23 cellular contexts compared by ENCODE assay signal in genomic region chr7:10038351-10038750, GRCh38.
A peak's percentile ranks its signal among the peaks of the same experiment; 100 is the strongest.
DNase-seq lines count a peak whose midpoint lies in the region; ATAC-seq, FAIRE-seq and TF ChIP-seq lines count a peak whose summit lies in the region.
"Had no signal": no experiment of that assay in that cellular context is flagged by ENCODE, and none has a peak within 500 bp of the region (broad histone marks: within the 10 kb centered on the region; RNA-seq: fewer than 3 reads in every experiment).

No MANE protein-coding gene starts in this region.

- no peaks in the 10 kb centered on the region for H3K27me3 ChIP-seq in GM23338 (ENCODE audit: insufficient read depth)
- H3K27me3 ChIP-seq in SJCRH30 = no peaks in the 10 kb centered on the region
- H3K27me3 ChIP-seq in H1 (replicated peaks in 1 of 4; ENCODE audit: control insufficient read depth in 3 of 4, extremely low read depth in 1 of 4, insufficient read depth in 3 of 4, low read length in 3 of 4) = no peaks in the 10 kb centered on the region
- H3K27me3 ChIP-seq in neuronal stem cell (ENCODE audit: control insufficient read depth in 3 of 3, insufficient read depth in 3 of 3, low read depth in 1 of 3, low read length in 3 of 3) = no peaks in the 10 kb centered on the region
- H3K27me3 ChIP-seq: BLaER1 had no signal

- no peak overlapping the region for H3K4me3 Mint-ChIP-seq in GM23338
- H3K4me3 Mint-ChIP-seq: B cell; CD14-positive monocyte; CD4-positive, alpha-beta T cell; CD8-positive, alpha-beta memory T cell; H9 had no signal

- 89% methylated on average over 1 of the region's 1 CpG; no CpG with 5 or more reads in 1 of the 2 experiments for WGBS in H1 (ENCODE audit: extremely low coverage in 1 of 2, insufficient coverage in 1 of 2, insufficient read length in 1 of 2, insufficient replicate concordance in 2 of 2, low coverage in 1 of 2, low lambda C conversion rate in 2 of 2, missing lambda C conversion rate in 1 of 2), 2 experiments
- WGBS in neuronal stem cell (ENCODE audit: extremely low coverage in 2 of 2, insufficient read length in 2 of 2, insufficient replicate concordance in 1 of 2), 2 donors = no CpG with 5 or more reads among the region's 1 CpG

- H3K4ac ChIP-seq in H1 (replicated peaks; ENCODE audit: insufficient read length, low read depth, low read length) (no peak overlapping the region), neuronal stem cell (ENCODE audit: low read length) (no peak overlapping the region)

- no peaks in the 10 kb centered on the region for H3K23me2 ChIP-seq in H1 (ENCODE audit: low read depth, low read length)

- no peaks in the 10 kb centered on the region for H3K36me3 Mint-ChIP-seq in GM23338 (ENCODE audit: low read depth)
- H3K36me3 Mint-ChIP-seq: CD14-positive monocyte had no signal

- H4K91ac ChIP-seq in H1 (replicated peaks; ENCODE audit: insufficient read length, low read length) (no peak overlapping the region), neuronal stem cell (ENCODE audit: low read depth, low read length, poor library complexity) (no peak overlapping the region)

- CTCF ChIA-PET in H1 (lab: Charles Lee; ENCODE audit: partially characterized antibody) = interaction anchor here (0.5 to 0.7 kb wide), 2 partner anchors 41 to 1918 kb away, joined by 3 read pairs; no protein-coding TSS in a partner anchor

- H2AFZ ChIP-seq in GM23338 = 0 out of 2 replicates have a peak overlapping the region, but pooled peaks have one; percentile 53
- peak overlapping the region; percentile 60; the same call in 1 of the 2 replicates for H2AFZ ChIP-seq in H1 (ENCODE audit: low read length)
- peak overlapping the region; percentile 8 for H2AFZ ChIP-seq in neuronal stem cell (ENCODE audit: low read length)

- no peaks in the 10 kb centered on the region for H3K36me3 ChIP-seq in GM23338 (ENCODE audit: insufficient read depth)
- no peaks in the 10 kb centered on the region for H3K36me3 ChIP-seq in SJCRH30
- no peaks in the 10 kb centered on the region for H3K36me3 ChIP-seq in H1 (ENCODE audit: control insufficient read depth in 2 of 4, insufficient read depth in 4 of 4, low read length in 3 of 4)
- H3K36me3 ChIP-seq in neuronal stem cell (replicated peaks in 1 of 2; ENCODE audit: control insufficient read depth in 2 of 2, insufficient read depth in 2 of 2, low read length in 2 of 2) = no peaks in the 10 kb centered on the region
- H3K36me3 ChIP-seq: BLaER1 had no signal

- H2BK12ac ChIP-seq in H1 (ENCODE audit: low read depth, low read length) (no peak overlapping the region), neuronal stem cell (ENCODE audit: low read length) (no peak overlapping the region)

- H4K8ac ChIP-seq in H1 (ENCODE audit: extremely low read depth, insufficient read depth, low read length) = no peak overlapping the region
- no peak overlapping the region for H4K8ac ChIP-seq in neuronal stem cell (ENCODE audit: low read depth, low read length)

- H3K27ac ChIP-seq in GM23338 (ENCODE audit: low read depth) = no peak overlapping the region
- H3K27ac ChIP-seq in SJCRH30 = peak overlapping the region; percentile 93
- H3K27ac ChIP-seq in H1 (ENCODE audit: low read depth, low read length) = no peak overlapping the region
- no peak overlapping the region for H3K27ac ChIP-seq in neuronal stem cell (replicated peaks; ENCODE audit: low read length)
- H3K27ac ChIP-seq: 22Rv1, BLaER1 had no signal

- TF ChIP-seq RAD21 in H1 (IDR thresholded peaks at IDR 0.05 in 1 of 2, conservative IDR thresholded peaks at IDR 0.05 in 1 of 2; ENCODE audit: low read depth in 2 of 2, low read length in 2 of 2) = no peak

- H2BK5ac ChIP-seq in H1 (ENCODE audit: low read depth, low read length) = no peak overlapping the region
- no peak overlapping the region for H2BK5ac ChIP-seq in neuronal stem cell (ENCODE audit: low read length)

- H3F3A ChIP-seq in GM23338 (replicated peaks; ENCODE audit: low read depth) = no peaks in the 10 kb centered on the region

- H4K20me1 ChIP-seq in GM23338 (replicated peaks; ENCODE audit: insufficient read depth) (no peaks in the 10 kb centered on the region), H1 (replicated peaks in 1 of 2; ENCODE audit: control insufficient read depth in 1 of 2, insufficient read depth in 2 of 2, low read length in 2 of 2) (no peaks in the 10 kb centered on the region)
- H4K20me1 ChIP-seq: BLaER1 had no signal

- H3K4me1 Mint-ChIP-seq in GM23338 = peaks cover 15% of the 10 kb centered on the region; the same call in 2 of the 3 replicates
- H3K4me1 Mint-ChIP-seq: B cell; CD14-positive monocyte; CD8-positive, alpha-beta memory T cell had no signal

- no peak for TF ChIP-seq EP300 in H1 (IDR thresholded peaks at IDR 0.05; ENCODE audit: borderline replicate concordance in 1 of 2, low read depth in 2 of 2, low read length in 2 of 2)

- no peaks in the 10 kb centered on the region for H3K27me3 Mint-ChIP-seq in GM23338 (ENCODE audit: insufficient read depth, low read depth, poor library complexity)
- H3K27me3 Mint-ChIP-seq: B cell; CD4-positive, alpha-beta T cell; CD8-positive, alpha-beta memory T cell had no signal

- ATAC-seq in GM23338 (no peak), HG03159 (IDR thresholded peaks at IDR 0.05; ENCODE audit: unreplicated experiment) (no peak), HG03025 (IDR thresholded peaks at IDR 0.05; ENCODE audit: low FRiP score, unreplicated experiment) (no peak)
- ATAC-seq: GM12878, HCT116 had no signal

- no peak overlapping the region for H2BK120ac ChIP-seq in H1 (replicated peaks; ENCODE audit: low read depth, low read length)
- H2BK120ac ChIP-seq in neuronal stem cell (ENCODE audit: low read depth, low read length) = no peak overlapping the region

- no peaks in the 10 kb centered on the region for H3K9me3 Mint-ChIP-seq in GM23338
- H3K9me3 Mint-ChIP-seq: H9 had no signal

- H3K9ac ChIP-seq in H1 (replicated peaks in 1 of 4; ENCODE audit: extremely low read depth in 1 of 4, low read depth in 3 of 4, low read length in 3 of 4) (no peak overlapping the region), neuronal stem cell (ENCODE audit: low read depth, low read length, poor library complexity) (no peak overlapping the region)
- H3K9ac ChIP-seq: BLaER1 had no signal

- no peak overlapping the region for H3K14ac ChIP-seq in H1 (ENCODE audit: insufficient read length)
- no peak overlapping the region for H3K14ac ChIP-seq in neuronal stem cell (ENCODE audit: low read length)

- no peak overlapping the region for H3K4me3 ChIP-seq in GM23338
- no peak overlapping the region for H3K4me3 ChIP-seq in SJCRH30
- H3K4me3 ChIP-seq in H1 (ENCODE audit: extremely low read depth in 1 of 4, insufficient read depth in 2 of 4, low read depth in 3 of 4, low read length in 4 of 4) = no peak overlapping the region
- no peak overlapping the region for H3K4me3 ChIP-seq in neuronal stem cell (ENCODE audit: low read length in 2 of 2)
- H3K4me3 ChIP-seq: BLaER1, GM12878 had no signal

- no peak for DNase-seq in GM23338 (ENCODE audit: low spot score)
- DNase-seq in SJCRH30 = peak; percentile 77 to 97
- no peak for DNase-seq in H1 (ENCODE audit: low read depth in 1 of 2, low spot score in 2 of 2)
- no peak for DNase-seq in neuronal stem cell (ENCODE audit: low spot score)
- no peak for DNase-seq in NOMO-1 treated with DMSO at 0.1 percent for 48 hours (lab: John Stamatoyannopoulos, UW; ENCODE audit: unreplicated experiment)
- DNase-seq: CD4-positive, alpha-beta T cell; CD8-positive, alpha-beta memory T cell; DMS 273 treated with DMSO at 0.1 percent for 48 hours; DMS79; EL; GDM1; GOT3; H9 had no signal

- 0 out of 2 replicates have a peak, but pooled peaks cover 6% of the 10 kb centered on the region for H3K4me1 ChIP-seq in GM23338 (ENCODE audit: insufficient read depth)
- H3K4me1 ChIP-seq in SJCRH30 = peaks cover 32% of the 10 kb centered on the region
- peaks cover 0 to 7% (median 0%) of the 10 kb centered on the region in 4 experiments; a peak in 2 of 7 replicates for H3K4me1 ChIP-seq in H1 (replicated peaks in 1 of 4; ENCODE audit: control insufficient read depth in 3 of 4, insufficient read depth in 4 of 4, low read length in 3 of 4)
- no peaks in the 10 kb centered on the region for H3K4me1 ChIP-seq in neuronal stem cell (ENCODE audit: control insufficient read depth in 2 of 2, insufficient read depth in 1 of 2, low read depth in 1 of 2, low read length in 2 of 2)
- H3K4me1 ChIP-seq: BLaER1 had no signal

- no peak overlapping the region for H2BK20ac ChIP-seq in H1 (ENCODE audit: low read length)

- H3K18ac ChIP-seq in H1 (ENCODE audit: extremely low read depth, low read length) (no peak overlapping the region), neuronal stem cell (ENCODE audit: low read length) (no peak overlapping the region)

- no peak overlapping the region for H2BK15ac ChIP-seq in H1 (ENCODE audit: low read length)
- no peak overlapping the region for H2BK15ac ChIP-seq in neuronal stem cell (ENCODE audit: low read length)

- H4K5ac ChIP-seq in H1 (ENCODE audit: insufficient read length, low read depth, low read length) = no peak overlapping the region

- no peak overlapping the region for H2AK5ac ChIP-seq in H1 (ENCODE audit: low read depth, low read length)
- no peak overlapping the region for H2AK5ac ChIP-seq in neuronal stem cell (ENCODE audit: low read depth, low read length)

- FAIRE-seq in H1 (lab: Jason Lieb, UNC) = no peak
- FAIRE-seq: D721Med, GM12878, GM19239 had no signal

- H3K4me2 ChIP-seq in GM23338 = no peak overlapping the region
- no peak overlapping the region for H3K4me2 ChIP-seq in H1 (ENCODE audit: insufficient read depth in 1 of 2, low read depth in 2 of 2, low read length in 2 of 2)
- no peak overlapping the region for H3K4me2 ChIP-seq in neuronal stem cell (ENCODE audit: insufficient read depth, low read length, poor library complexity, severe bottlenecking)
- H3K4me2 ChIP-seq: BLaER1 had no signal

- POLR2A ChIA-PET in H1 (lab: Charles Lee; ENCODE audit: partially characterized antibody) = no interaction called here

- H3K23ac ChIP-seq in H1 (ENCODE audit: insufficient read length) (no peak overlapping the region), neuronal stem cell (ENCODE audit: low read depth, low read length, poor library complexity) (no peak overlapping the region)

- H3K79me1 ChIP-seq in H1 (ENCODE audit: low read depth, low read length) = no peaks in the 10 kb centered on the region
- H3K79me1 ChIP-seq in neuronal stem cell (ENCODE audit: low read depth, low read length) = no peaks in the 10 kb centered on the region

- H3K79me2 ChIP-seq in GM23338 (replicated peaks; ENCODE audit: insufficient read depth) (no peaks in the 10 kb centered on the region), H1 (ENCODE audit: control insufficient read depth in 1 of 2, insufficient read depth in 2 of 2, low read length in 2 of 2) (no peaks in the 10 kb centered on the region)

- H3K56ac ChIP-seq in H1 (replicated peaks; ENCODE audit: insufficient read length, low read depth, low read length) = no peak overlapping the region

- 0 out of 2 replicates have a peak, but pooled peaks cover 3% of the 10 kb centered on the region for H3K9me3 ChIP-seq in SJCRH30 (replicated peaks)
- no peaks in the 10 kb centered on the region for H3K9me3 ChIP-seq in H1 (ENCODE audit: insufficient read depth in 2 of 2, low read depth in 1 of 2, low read length in 1 of 2)
- no peaks in the 10 kb centered on the region for H3K9me3 ChIP-seq in neuronal stem cell (replicated peaks in 1 of 2; ENCODE audit: control insufficient read depth in 2 of 2, insufficient read depth in 1 of 2, low read depth in 1 of 2, low read length in 2 of 2)
- H3K9me3 ChIP-seq: BLaER1 had no signal

- TF ChIP-seq CTCF in GM23338 (conservative IDR thresholded peaks at IDR 0.05; ENCODE audit: low read depth in 2 of 2) (no peak), H1 (IDR thresholded peaks at IDR 0.05; ENCODE audit: control extremely low read depth in 1 of 3, insufficient read depth in 1 of 3, low read depth in 1 of 3, low read length in 3 of 3) (no peak)

- no peak overlapping the region for H3K27ac Mint-ChIP-seq in GM23338
- H3K27ac Mint-ChIP-seq: B cell; CD14-positive monocyte; CD4-positive, alpha-beta T cell; CD8-positive, alpha-beta memory T cell had no signal

- H3K9me2 ChIP-seq in GM23338 (ENCODE audit: insufficient read depth) = 0 out of 2 replicates have a peak, but pooled peaks cover 7% of the 10 kb centered on the region

- no peak for TF ChIP-seq POLR2A in H1 (IDR thresholded peaks at IDR 0.05; ENCODE audit: control extremely low read depth in 1 of 2, low read depth in 2 of 2, low read length in 2 of 2)

Comparison
In these comparisons a context has a peak if more than half of its experiments do, and no peak if none do; other contexts are left out.
1. DNase-seq: peak in SJCRH30 (2 of 2); none in GM23338 (single experiment), H1 (0 of 2), neuronal stem cell (single experiment) and NOMO-1 treated with DMSO at 0.1 percent for 48 hours (single experiment).
2. H2AFZ ChIP-seq: peak in every context shown above with its lines; median percentile 60 in H1; 53 in GM23338; 8 in neuronal stem cell.